In the genomic region with DNA sequence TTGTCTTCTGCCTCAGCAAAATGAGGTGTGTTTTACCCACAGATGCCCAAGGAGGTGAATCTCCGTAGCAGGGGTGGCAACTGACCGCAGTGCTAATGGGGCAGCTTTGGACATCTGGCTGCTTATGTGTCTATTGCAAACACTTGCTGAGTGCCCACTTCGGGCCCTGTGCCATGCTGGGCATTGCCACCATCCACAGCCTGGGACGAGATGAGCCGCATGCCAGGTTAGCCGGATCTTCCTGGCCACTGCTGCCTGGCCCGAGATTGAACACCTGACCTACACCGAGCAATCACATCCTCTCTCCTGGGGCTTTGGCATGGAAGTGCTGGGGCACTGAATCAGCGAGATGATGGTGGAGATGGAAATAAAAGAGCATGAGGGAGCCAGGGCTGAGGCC, we compare ENCODE assay signal across 17 cellular contexts.
"Had no signal": no experiment of that assay in that cellular context is flagged by ENCODE, and none has a peak within 500 bp of the region (broad histone marks: within the 10 kb centered on the region; RNA-seq: fewer than 3 reads in every experiment).

No MANE protein-coding gene starts in this region.

- H3K4me1 Mint-ChIP-seq: naive thymus-derived CD8-positive, alpha-beta T cell; stimulated activated effector memory CD8-positive, alpha-beta T cell treated with anti-CD3 and anti-CD28 coated beads, Interleukin-12 subunit alpha, Interleukin-12 subunit beta, amount 100 ng/mL, for 72 hours had no signal

- H3K4me1 ChIP-seq: heart left ventricle, right atrium auricular region, tibial artery, upper lobe of left lung had no signal

- H3K4me3 Mint-ChIP-seq: naive thymus-derived CD8-positive, alpha-beta T cell; stimulated activated effector memory CD8-positive, alpha-beta T cell treated with anti-CD3 and anti-CD28 coated beads, Interleukin-12 subunit alpha, Interleukin-12 subunit beta, amount 100 ng/mL, for 72 hours had no signal

- ATAC-seq: esophagus mucosa; heart left ventricle; naive thymus-derived CD8-positive, alpha-beta T cell; stimulated activated effector memory CD8-positive, alpha-beta T cell treated with anti-CD3 and anti-CD28 coated beads, Interleukin-12 subunit alpha, Interleukin-12 subunit beta, amount 100 ng/mL, for 72 hours; stimulated activated naive CD8-positive, alpha-beta T cell treated with anti-CD3 and anti-CD28 coated beads, Interleukin-15, Interleukin-2, amounts not matched to agents 100 U/mL and 50 U/mL, for 24 hours had no signal

- DNase-seq: cortex of kidney; effector CD8-positive, alpha-beta T cell; heart left ventricle; hippocampal formation; kidney glomerular epithelial cell; mesendoderm; stimulated activated CD4-positive, alpha-beta T cell treated with anti-CD3 and anti-CD28 coated beads, Interleukin-4, amount 100 ng/mL, for 1 hour; stimulated activated CD8-positive, alpha-beta memory T cell treated with anti-CD3 and anti-CD28 coated beads, Interleukin-4, amount 100 ng/mL, for 48 hours; stimulated activated naive CD8-positive, alpha-beta T cell treated with anti-CD3 and anti-CD28 coated beads, Interleukin-15, Interleukin-2, amounts not matched to agents 100 U/mL and 50 U/mL, for 24 hours; tibial artery; upper lobe of left lung had no signal

- H3K27me3 ChIP-seq: dorsolateral prefrontal cortex, right atrium auricular region, tibial artery, upper lobe of left lung had no signal

- H3K36me3 Mint-ChIP-seq: stimulated activated effector memory CD8-positive, alpha-beta T cell treated with anti-CD3 and anti-CD28 coated beads, Interleukin-12 subunit alpha, Interleukin-12 subunit beta, amount 100 ng/mL, for 72 hours had no signal

- H3K27ac ChIP-seq: heart left ventricle, right atrium auricular region, tibial artery, upper lobe of left lung had no signal

- H3K27ac Mint-ChIP-seq: naive thymus-derived CD8-positive, alpha-beta T cell; stimulated activated effector memory CD8-positive, alpha-beta T cell treated with anti-CD3 and anti-CD28 coated beads, Interleukin-12 subunit alpha, Interleukin-12 subunit beta, amount 100 ng/mL, for 72 hours had no signal

- H3K4me3 ChIP-seq: dorsolateral prefrontal cortex, heart left ventricle, right atrium auricular region, smooth muscle cell, tibial artery, upper lobe of left lung had no signal

- H3K36me3 ChIP-seq: heart left ventricle, right atrium auricular region, tibial artery, upper lobe of left lung had no signal
